Comparison of ENCODE assay signal across 2 cellular contexts in the genomic region with DNA sequence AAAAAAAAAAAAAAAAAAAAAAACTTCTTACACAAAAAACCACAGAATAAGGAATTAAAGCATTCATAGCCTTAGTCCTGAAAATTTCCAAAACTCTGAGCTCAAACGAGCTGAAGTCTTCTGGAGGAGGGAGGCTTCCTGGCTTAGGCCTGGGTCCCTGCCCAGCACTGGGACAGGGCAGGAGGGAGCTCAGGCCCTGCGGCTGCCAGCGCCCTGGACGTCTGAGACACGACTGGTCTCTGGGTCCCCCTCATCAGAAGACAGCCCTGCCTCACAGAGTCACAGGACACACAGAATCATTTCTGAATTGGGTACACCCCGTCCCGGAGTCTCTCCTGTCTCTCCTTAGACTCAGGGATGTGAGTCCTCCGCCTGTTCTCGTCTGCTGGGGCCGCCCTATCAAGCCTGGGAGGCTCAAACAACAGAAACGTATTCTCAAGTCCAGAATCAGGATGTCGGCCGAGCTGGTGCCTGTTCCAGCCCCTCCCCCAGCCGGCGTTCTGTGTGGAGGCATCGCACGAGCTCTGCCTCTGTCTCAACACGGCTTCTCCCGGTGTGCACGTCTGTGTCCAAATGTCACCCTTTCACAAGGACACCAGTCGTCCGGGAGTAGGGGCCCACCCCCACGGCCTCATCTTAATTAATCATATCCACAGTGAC.
TF ChIP-seq lines count a peak whose summit lies in the region.

No MANE protein-coding gene starts in this region.

TF ChIP-seq in GM23338, 12 proteins besides CTCF, POLR2A, EP300 and RAD21 (continues in another document):
- no peak for TF ChIP-seq EZH2 (IDR thresholded peaks at IDR 0.05; ENCODE audit: low read depth, unreplicated experiment)
- TF ChIP-seq ZNF114 (CRISPR knock-in tag; IDR thresholded peaks at IDR 0.05) = no peak
- TF ChIP-seq EZH2phosphoT487 (IDR thresholded peaks at IDR 0.05; ENCODE audit: unreplicated experiment) = no peak
- TF ChIP-seq NANOG (IDR thresholded peaks at IDR 0.05; ENCODE audit: borderline replicate concordance) = no peak
- TF ChIP-seq CREB1 (CRISPR knock-in tag; IDR thresholded peaks at IDR 0.05; ENCODE audit: low read depth) = no peak
- TF ChIP-seq JUNB (IDR thresholded peaks at IDR 0.05; ENCODE audit: unreplicated experiment) = no peak
- no peak for TF ChIP-seq REST (IDR thresholded peaks at IDR 0.05; ENCODE audit: unreplicated experiment)
- TF ChIP-seq ZNF331 (CRISPR knock-in tag; IDR thresholded peaks at IDR 0.05; ENCODE audit: low read depth) = no peak
- TF ChIP-seq POLR2AphosphoS5 (IDR thresholded peaks at IDR 0.05; ENCODE audit: low read depth) = no peak
- TF ChIP-seq, protein P1, sequence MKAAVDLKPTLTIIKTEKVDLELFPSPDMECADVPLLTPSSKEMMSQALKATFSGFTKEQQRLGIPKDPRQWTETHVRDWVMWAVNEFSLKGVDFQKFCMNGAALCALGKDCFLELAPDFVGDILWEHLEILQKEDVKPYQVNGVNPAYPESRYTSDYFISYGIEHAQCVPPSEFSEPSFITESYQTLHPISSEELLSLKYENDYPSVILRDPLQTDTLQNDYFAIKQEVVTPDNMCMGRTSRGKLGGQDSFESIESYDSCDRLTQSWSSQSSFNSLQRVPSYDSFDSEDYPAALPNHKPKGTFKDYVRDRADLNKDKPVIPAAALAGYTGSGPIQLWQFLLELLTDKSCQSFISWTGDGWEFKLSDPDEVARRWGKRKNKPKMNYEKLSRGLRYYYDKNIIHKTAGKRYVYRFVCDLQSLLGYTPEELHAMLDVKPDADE (IDR thresholded peaks at IDR 0.05) = no peak

TF ChIP-seq in endothelial cell of umbilical vein, 7 proteins besides CTCF, POLR2A, EP300 and RAD21:
- TF ChIP-seq JUN (IDR thresholded peaks at IDR 0.05; ENCODE audit: borderline replicate concordance, insufficient read depth, insufficient read length, low read depth) = no peak
- TF ChIP-seq MYC (IDR thresholded peaks at IDR 0.05; ENCODE audit: low read depth, low read length) = no peak
- TF ChIP-seq EZH2 (IDR thresholded peaks at IDR 0.05; ENCODE audit: borderline replicate concordance, low read depth, low read length, severe bottlenecking) = no peak
- TF ChIP-seq GATA2 (IDR thresholded peaks at IDR 0.05; ENCODE audit: insufficient read depth, insufficient read length, low read depth, low read length) = no peak
- TF ChIP-seq FOS (IDR thresholded peaks at IDR 0.05; ENCODE audit: borderline replicate concordance, insufficient read depth, low read length) = no peak
- TF ChIP-seq POLR2AphosphoS5 (IDR thresholded peaks at IDR 0.05; ENCODE audit: insufficient read depth, low read depth, low read length) = no peak
- TF ChIP-seq, protein P2, sequence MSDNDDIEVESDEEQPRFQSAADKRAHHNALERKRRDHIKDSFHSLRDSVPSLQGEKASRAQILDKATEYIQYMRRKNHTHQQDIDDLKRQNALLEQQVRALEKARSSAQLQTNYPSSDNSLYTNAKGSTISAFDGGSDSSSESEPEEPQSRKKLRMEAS (IDR thresholded peaks at IDR 0.05; ENCODE audit: insufficient read depth, insufficient read length) = no peak
